23 cellular contexts compared by ENCODE assay signal in genomic region chr2:163906410-163906809, GRCh38.
"Had no signal": no experiment of that assay in that cellular context is flagged by ENCODE, and none has a peak within 500 bp of the region (broad histone marks: within the 10 kb centered on the region; RNA-seq: fewer than 3 reads in every experiment).

No MANE protein-coding gene starts in this region.

- H3K27ac ChIP-seq: ascending aorta, brain microvascular endothelial cell, sigmoid colon, upper lobe of left lung, VCaP had no signal

- H3K4me3 ChIP-seq: ascending aorta, sigmoid colon, upper lobe of left lung had no signal

- H3K27me3 Mint-ChIP-seq: activated CD4-positive, alpha-beta T cell treated with anti-CD3 and anti-CD28 coated beads, Interleukin-2, amount 10 ng/mL, durations not matched to agents 24 days and 14 days; activated CD8-positive, alpha-beta memory T cell treated with anti-CD3 and anti-CD28 coated beads, Interleukin-2, amount 10 ng/mL, durations not matched to agents 7 days and 5 days; activated CD8-positive, alpha-beta T cell treated with anti-CD3 and anti-CD28 coated beads for 36 hours; activated naive CD4-positive, alpha-beta T cell treated with anti-CD3 and anti-CD28 coated beads, Interleukin-2, amount 50 U/mL, for 24 hours; naive thymus-derived CD8-positive, alpha-beta T cell had no signal

- H3K4me3 Mint-ChIP-seq: activated CD4-positive, alpha-beta T cell treated with anti-CD3 and anti-CD28 coated beads, Interleukin-2, amount 10 ng/mL, durations not matched to agents 24 days and 14 days; activated CD8-positive, alpha-beta memory T cell treated with anti-CD3 and anti-CD28 coated beads, Interleukin-2, amount 10 ng/mL, durations not matched to agents 7 days and 5 days; activated CD8-positive, alpha-beta T cell treated with anti-CD3 and anti-CD28 coated beads for 36 hours; activated naive CD4-positive, alpha-beta T cell treated with anti-CD3 and anti-CD28 coated beads, Interleukin-2, amount 50 U/mL, for 24 hours; mesothelial cell of epicardium; naive thymus-derived CD8-positive, alpha-beta T cell had no signal

- H3K9me3 ChIP-seq: ascending aorta had no signal

- ATAC-seq: activated CD4-positive, CD25-positive, alpha-beta regulatory T cell treated with anti-CD3 and anti-CD28 coated beads, Interleukin-2, amount 50 U/mL, for 24 hours; activated CD8-positive, alpha-beta memory T cell treated with anti-CD3 and anti-CD28 coated beads, Interleukin-2, amount 10 ng/mL, durations not matched to agents 7 days and 5 days; activated CD8-positive, alpha-beta T cell treated with anti-CD3 and anti-CD28 coated beads for 36 hours; left ventricle myocardium superior; naive thymus-derived CD8-positive, alpha-beta T cell had no signal

- H3K9me3 Mint-ChIP-seq: activated CD4-positive, alpha-beta T cell treated with anti-CD3 and anti-CD28 coated beads, Interleukin-2, amount 10 ng/mL, durations not matched to agents 24 days and 14 days; activated naive CD4-positive, alpha-beta T cell treated with anti-CD3 and anti-CD28 coated beads, Interleukin-2, amount 50 U/mL, for 24 hours had no signal

- H3K27ac Mint-ChIP-seq: activated CD4-positive, alpha-beta T cell treated with anti-CD3 and anti-CD28 coated beads, Interleukin-2, amount 10 ng/mL, durations not matched to agents 24 days and 14 days; activated CD8-positive, alpha-beta memory T cell treated with anti-CD3 and anti-CD28 coated beads, Interleukin-2, amount 10 ng/mL, durations not matched to agents 7 days and 5 days; activated CD8-positive, alpha-beta T cell treated with anti-CD3 and anti-CD28 coated beads for 36 hours; activated naive CD4-positive, alpha-beta T cell treated with anti-CD3 and anti-CD28 coated beads, Interleukin-2, amount 50 U/mL, for 24 hours; mesothelial cell of epicardium; naive thymus-derived CD8-positive, alpha-beta T cell had no signal

- H3K36me3 Mint-ChIP-seq: activated naive CD4-positive, alpha-beta T cell treated with anti-CD3 and anti-CD28 coated beads, Interleukin-2, amount 50 U/mL, for 24 hours; mesothelial cell of epicardium; naive thymus-derived CD8-positive, alpha-beta T cell had no signal

- H3K4me1 ChIP-seq: ascending aorta, sigmoid colon, upper lobe of left lung had no signal

- H3K27me3 ChIP-seq: ascending aorta, brain microvascular endothelial cell, sigmoid colon, upper lobe of left lung had no signal

- DNase-seq: activated CD4-positive, alpha-beta T cell treated with anti-CD3 and anti-CD28 coated beads, Interleukin-2, amount 10 ng/mL, durations not matched to agents 24 days and 14 days; activated CD8-positive, alpha-beta memory T cell treated with anti-CD3 and anti-CD28 coated beads, Interleukin-2, amount 10 ng/mL, durations not matched to agents 7 days and 5 days; activated CD8-positive, alpha-beta T cell treated with anti-CD3 and anti-CD28 coated beads for 36 hours; activated gamma-delta T cell treated with Interleukin-2 at 50 U/mL for 16 hours; activated T-cell treated with anti-CD3 and anti-CD28 coated beads for 4 hours; brain microvascular endothelial cell; caudate nucleus; dermis blood vessel endothelial cell; effector CD8-positive, alpha-beta T cell; erythroblast; hippocampal formation; left ventricle myocardium superior; mammary epithelial cell; naive thymus-derived CD8-positive, alpha-beta T cell; sigmoid colon; stimulated activated CD4-positive, alpha-beta T cell treated with anti-CD3 and anti-CD28 coated beads, Interleukin-4, amount 100 ng/mL, for 24 hours; stimulated activated naive CD4-positive, alpha-beta T cell treated with Interleukin-2 at 50 U/mL for 16 hours; upper lobe of left lung had no signal

- H3K4me1 Mint-ChIP-seq: activated CD4-positive, alpha-beta T cell treated with anti-CD3 and anti-CD28 coated beads, Interleukin-2, amount 10 ng/mL, durations not matched to agents 24 days and 14 days; activated CD8-positive, alpha-beta memory T cell treated with anti-CD3 and anti-CD28 coated beads, Interleukin-2, amount 10 ng/mL, durations not matched to agents 7 days and 5 days; activated naive CD4-positive, alpha-beta T cell treated with anti-CD3 and anti-CD28 coated beads, Interleukin-2, amount 50 U/mL, for 24 hours; mesothelial cell of epicardium; naive thymus-derived CD8-positive, alpha-beta T cell had no signal

- H3K36me3 ChIP-seq: ascending aorta, brain microvascular endothelial cell, sigmoid colon, upper lobe of left lung had no signal
